ENCODE assay signal across 1 cellular context in genomic region chr7:50627824-50628361, GRCh38.
TF ChIP-seq lines count a peak whose summit lies in the region.

No MANE protein-coding gene starts in this region.

TF ChIP-seq in WTC11, 78 proteins besides CTCF, POLR2A, EP300 and RAD21 (continued from another document):
- TF ChIP-seq AR (CRISPR knock-in tag; IDR thresholded peaks at IDR 0.05) = no peak
- no peak for TF ChIP-seq ZBTB21 (CRISPR knock-in tag; IDR thresholded peaks at IDR 0.05; ENCODE audit: borderline replicate concordance)
- no peak for TF ChIP-seq PREB (CRISPR knock-in tag; IDR thresholded peaks at IDR 0.05; ENCODE audit: borderline replicate concordance)
- TF ChIP-seq ATF6 (CRISPR knock-in tag; IDR thresholded peaks at IDR 0.05) = no peak
- no peak for TF ChIP-seq ZNF138 (CRISPR knock-in tag; conservative IDR thresholded peaks at IDR 0.05)
- TF ChIP-seq PRRX2 (CRISPR knock-in tag; IDR thresholded peaks at IDR 0.05) = no peak
- TF ChIP-seq PRDM15 (CRISPR knock-in tag; IDR thresholded peaks at IDR 0.05) = no peak
- no peak for TF ChIP-seq ZNF416 (CRISPR knock-in tag; IDR thresholded peaks at IDR 0.05)
- no peak for TF ChIP-seq MXD4 (CRISPR knock-in tag; IDR thresholded peaks at IDR 0.05; ENCODE audit: borderline replicate concordance)
- no peak for TF ChIP-seq FOXK1 (CRISPR knock-in tag; IDR thresholded peaks at IDR 0.05)
